9 cellular contexts compared by ENCODE assay signal in genomic region chr12:119938049-119938667, GRCh38. TPM values are rescaled to one million over a fixed set of nuclear protein-coding genes. Genes with fewer than 3 reads are reported as not detected.
DNase-seq lines count a peak whose midpoint lies in the region; ATAC-seq, FAIRE-seq and TF ChIP-seq lines count a peak whose summit lies in the region.
"Had no signal": no experiment of that assay in that cellular context is flagged by ENCODE, and none has a peak within 500 bp of the region (broad histone marks: within the 10 kb centered on the region; RNA-seq: fewer than 3 reads in every experiment).

No MANE protein-coding gene starts in this region.

- FAIRE-seq in K562 (lab: Jason Lieb, UNC) = peak; percentile 94

- intact Hi-C loops in K562 (cut with micrococcal nuclease) = no loop called here

- no peak for TF ChIP-seq POLR2A in K562 (conservative IDR thresholded peaks at IDR 0.05)

- in situ Hi-C loops in K562 (cut with MboI) = no loop called here

- peak; percentile 60 to 83 for TF ChIP-seq RAD21 in K562 (CRISPR knock-in tag; conservative IDR thresholded peaks at IDR 0.05 in 1 of 2, IDR thresholded peaks at IDR 0.05 in 1 of 2)

- H3K27me3 ChIP-seq in K562 (ENCODE audit: control insufficient read depth in 2 of 2, insufficient read depth in 2 of 2, low read length in 2 of 2) = peaks cover 0 to 12% of the 10 kb centered on the region in 2 experiments; a peak in 3 of 5 replicates
- H3K27me3 ChIP-seq: BLaER1 treated with 17β-estradiol and CSF1 and Interleukin-3, amounts not matched to agents 10 nM and 100 nM had no signal

- no peaks in the 10 kb centered on the region for H3K36me3 ChIP-seq in K562 (ENCODE audit: control insufficient read depth, insufficient read depth, low read length)
- H3K36me3 ChIP-seq: BLaER1 treated with 17β-estradiol and CSF1 and Interleukin-3, amounts not matched to agents 10 nM and 100 nM had no signal

- no peak for TF ChIP-seq EP300 in K562 (IDR thresholded peaks at IDR 0.05; ENCODE audit: low read length)

- H3K4me1 ChIP-seq in K562 (replicated peaks in 1 of 2; ENCODE audit: control insufficient read depth in 2 of 2, insufficient read depth in 2 of 2, low read length in 2 of 2) = no peaks in the 10 kb centered on the region; a peak in 1 of 5 replicates

- no peaks in the 10 kb centered on the region for H3K9me3 ChIP-seq in K562 (replicated peaks; ENCODE audit: control insufficient read depth, insufficient read depth, low read depth, low read length)
- H3K9me3 ChIP-seq: BLaER1 treated with 17β-estradiol and CSF1 and Interleukin-3, amounts not matched to agents 10 nM and 100 nM had no signal

- no peaks in the 10 kb centered on the region for H3K79me2 ChIP-seq in K562 (ENCODE audit: control insufficient read depth, insufficient read depth, low read length)

- no peaks in the 10 kb centered on the region for H3K9me1 ChIP-seq in K562 (ENCODE audit: control insufficient read depth, insufficient read depth, low read length)

- H4K20me1 ChIP-seq in K562 (replicated peaks; ENCODE audit: control insufficient read depth, insufficient read depth, low read length) = no peaks in the 10 kb centered on the region
- H4K20me1 ChIP-seq: BLaER1 treated with 17β-estradiol and CSF1 and Interleukin-3, amounts not matched to agents 10 nM and 100 nM had no signal

- WGBS in K562 (ENCODE audit: insufficient coverage, low coverage, missing lambda C conversion rate) = 12% methylated on average over 7 of the region's 9 CpGs

- no TSS peak for BruUV-seq in K562 (replicated peaks; lab: Mats Ljungman, UMichigan)

- H3K4me2 ChIP-seq in K562 (ENCODE audit: insufficient read depth, low read length) = no peak overlapping the region
- H3K4me2 ChIP-seq: BLaER1 treated with 17β-estradiol and CSF1 and Interleukin-3, amounts not matched to agents 10 nM and 100 nM had no signal

- CTCF ChIA-PET in K562 (lab: Yijun Ruan, JAX; ENCODE audit: low intra/inter-chr PET ratio) = interaction anchor here (1.5 kb wide), 1 partner anchor 280 kb away, joined by 6 read pairs; no protein-coding TSS in a partner anchor

- H3K4me3 ChIP-seq in K562 = no peak overlapping the region
- H3K4me3 ChIP-seq: BLaER1 treated with 17β-estradiol and CSF1 and Interleukin-3, amounts not matched to agents 10 nM and 100 nM had no signal

- no peak overlapping the region for H2AFZ ChIP-seq in K562 (ENCODE audit: low read depth, low read length)

- ATAC-seq in K562 = peak; percentile 89
- no peak for ATAC-seq in GM18519 (IDR thresholded peaks at IDR 0.05; ENCODE audit: low FRiP score, unreplicated experiment)

- POLR2A ChIA-PET in K562 (lab: Yijun Ruan, JAX) = no interaction called here

- no peak overlapping the region for H3K27ac ChIP-seq in K562 (ENCODE audit: extremely low read depth, low read depth, low read length)
- H3K27ac ChIP-seq: BLaER1 treated with 17β-estradiol and CSF1 and Interleukin-3, amounts not matched to agents 10 nM and 100 nM had no signal

- peak; percentile 33 for DNase-seq in NCI-H1092 (lab: John Stamatoyannopoulos, UW)
- DNase-seq in NCI-H1092 treated with DMSO at 0.1 percent for 48 hours (lab: John Stamatoyannopoulos, UW) = no peak
- DNase-seq in NCI-H1105 (lab: John Stamatoyannopoulos, UW) = peak; percentile 65
- peak; percentile 12 for DNase-seq in UCSD-AML1 (lab: John Stamatoyannopoulos, UW; ENCODE audit: unreplicated experiment)
- peak; percentile 75 to 80 (median 76) for DNase-seq in K562 (ENCODE audit: extremely low read depth in 1 of 4, low spot score in 3 of 4)
- peak; percentile 88 for DNase-seq in inferior parietal cortex (ENCODE audit: extremely low spot score)
- peak; percentile 33 to 65 (median 56) for DNase-seq in stimulated activated CD4-positive, alpha-beta T cell treated with anti-CD3 and anti-CD28 coated beads, Interleukin-1b, Interleukin-23, amount 100 ng/mL, for 24 hours (ENCODE audit: low read depth in 4 of 4, low spot score in 1 of 4)

- no peak overlapping the region for H3K9ac ChIP-seq in K562 (ENCODE audit: insufficient read depth in 1 of 2, low read depth in 2 of 2, low read length in 2 of 2)
- H3K9ac ChIP-seq: BLaER1 treated with 17β-estradiol and CSF1 and Interleukin-3, amounts not matched to agents 10 nM and 100 nM had no signal

- peak; percentile 71 to 89 (median 81) for TF ChIP-seq CTCF in K562 (IDR thresholded peaks at IDR 0.05 in 2 of 3, conservative IDR thresholded peaks at IDR 0.05 in 1 of 3; ENCODE audit: insufficient read depth in 2 of 3, low read depth in 1 of 3, low read length in 3 of 3)

TF ChIP-seq in K562, 482 proteins besides CTCF, POLR2A, EP300 and RAD21:
- TF ChIP-seq FOS (IDR thresholded peaks at IDR 0.05; ENCODE audit: extremely low read depth, insufficient read length) (no peak), ZNF830 (CRISPR knock-in tag; IDR thresholded peaks at IDR 0.05) (no peak), CEBPB (tag; IDR thresholded peaks at IDR 0.05) (no peak), DEAF1 (CRISPR knock-in tag; IDR thresholded peaks at IDR 0.05) (0 out of 2 replicates have a peak, but pooled peaks have one; percentile 40), ZNF77 (CRISPR knock-in tag; IDR thresholded peaks at IDR 0.05) (no peak), SAP30 (IDR thresholded peaks at IDR 0.05; ENCODE audit: borderline replicate concordance, insufficient read depth, low read depth, low read length, poor library complexity, severe bottlenecking) (no peak), ZKSCAN3 (CRISPR knock-in tag; IDR thresholded peaks at IDR 0.05) (no peak), ZFP36 (IDR thresholded peaks at IDR 0.05; ENCODE audit: low read depth, low read length, partially characterized antibody) (peak; percentile 24), ZKSCAN8 (CRISPR knock-in tag; IDR thresholded peaks at IDR 0.05) (peak; percentile 94), SMAD4 (CRISPR knock-in tag; conservative IDR thresholded peaks at IDR 0.05) (no peak), RBBP5 (IDR thresholded peaks at IDR 0.05; ENCODE audit: borderline replicate concordance, insufficient read depth, low read length, poor library complexity, severe bottlenecking) (no peak), ZFP30 (CRISPR knock-in tag; IDR thresholded peaks at IDR 0.05; ENCODE audit: borderline replicate concordance) (no peak), SMC3 (conservative IDR thresholded peaks at IDR 0.05; ENCODE audit: insufficient read depth, low read depth, low read length) (peak; percentile 74; the same call in 1 of the 2 replicates), ZNF197 (CRISPR knock-in tag; IDR thresholded peaks at IDR 0.05; ENCODE audit: low read depth) (no peak)

RNA-seq across cellular contexts. Expression of gene BICDL1, which starts 50.9 kb away (rescaled TPM):
- total RNA-seq in K562 (2011; cell fraction: chromatin; rRNA removed; ENCODE audit: low replicate concordance) = 3.6 and 4.0 TPM in 2 replicates
- total RNA-seq in K562 (2011; cell fraction: nucleolus; rRNA removed) = 1.8 and 2.2 TPM in 2 replicates
- total RNA-seq in K562 (2011; cell fraction: nucleoplasm; rRNA removed) = 2.6 and 3.4 TPM in 2 replicates
- 0.64 and 0.86 TPM in 2 replicates for total RNA-seq in K562 (2014; rRNA removed)
- total RNA-seq in K562 (2014; rRNA removed; fragmentation: Illumina TruSeq; extraction: Trizol) = 0.22 and 0.40 TPM in 2 replicates
- total RNA-seq in K562 (2015; rRNA removed; fragmentation: Illumina TruSeq; extraction: Trizol) = 0.57 and 0.58 TPM in 2 replicates
- total RNA-seq in K562 (2021) = 0.95 and 1.3 TPM in 2 replicates
- 1.4 and 1.7 TPM in 2 replicates for polyA plus RNA-seq in K562 (2011; rRNA removed)
- 0.95 and 0.99 TPM in 2 replicates for polyA plus RNA-seq in K562 (2011; cell fraction: cytosol; rRNA removed)
- 5.4 and 5.5 TPM in 2 replicates for polyA plus RNA-seq in K562 (2011; cell fraction: nucleus; rRNA removed)
- polyA plus RNA-seq in K562 (2012) = 0.36 and 0.95 TPM in 2 replicates
- 0.53 and 0.56 TPM in 2 replicates for polyA plus RNA-seq in K562 (2014; fragmentation: Illumina TruSeq; extraction: Trizol)
- under 1 TPM; 0.06 to 0.07 TPM for polyA plus RNA-seq in K562 (2014; fragmentation: Nextera tagmentation; extraction: Ambion mirVana)
- polyA plus RNA-seq in K562 (2014; rRNA removed) = 0.76 and 2.0 TPM in 2 replicates
- 0.91 and 1.3 TPM in 2 replicates for polyA minus RNA-seq in K562 (2011; rRNA and poly(A)+ RNA removed)
- 0.48 and 1.9 TPM in 2 replicates for polyA minus RNA-seq in K562 (2011; cell fraction: cytosol; rRNA and poly(A)+ RNA removed)
- polyA minus RNA-seq in K562 (2011; cell fraction: nucleus; rRNA and poly(A)+ RNA removed) = 0.67 and 0.89 TPM in 2 replicates
